39 cellular contexts compared by ENCODE assay signal in the genomic region with DNA sequence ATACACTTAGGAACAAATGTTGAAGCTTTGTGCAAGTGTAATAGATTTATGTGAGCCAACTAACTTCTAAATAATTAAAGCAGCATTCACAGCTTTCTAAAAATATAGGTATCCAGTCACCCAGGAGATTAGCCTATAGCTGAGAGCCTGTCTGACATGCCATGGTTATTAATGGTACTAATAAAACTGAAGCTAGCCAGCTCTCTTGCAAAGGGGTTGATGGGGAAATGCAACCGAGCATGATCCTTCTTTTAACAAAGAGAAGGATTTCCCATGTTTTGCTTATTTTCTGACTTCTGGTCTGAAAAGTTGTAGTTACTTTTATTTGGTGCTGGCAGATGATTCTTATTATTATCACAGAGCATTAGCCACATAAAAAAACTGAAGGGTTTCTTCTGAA.
"Had no signal": no experiment of that assay in that cellular context is flagged by ENCODE, and none has a peak within 500 bp of the region (broad histone marks: within the 10 kb centered on the region; RNA-seq: fewer than 3 reads in every experiment).

No MANE protein-coding gene starts in this region.

- H3K9me3 Mint-ChIP-seq: activated naive CD4-positive, alpha-beta T cell treated with anti-CD3 and anti-CD28 coated beads, Interleukin-2, amount 50 U/mL, for 24 hours; activated naive CD8-positive, alpha-beta T cell treated with anti-CD3 and anti-CD28 coated beads, Interleukin-2, amount 50 U/mL, for 24 hours; T-helper 1 cell treated with Interleukin-12 subunit alpha and Interleukin-12 subunit beta and Interleukin-4 antibody, amounts not matched to agents 30 μg/mL and 1 μg/mL, for 36 hours had no signal

- H3K27me3 ChIP-seq: cardiac muscle cell had no signal

- H3K4me3 Mint-ChIP-seq: activated CD4-positive, alpha-beta memory T cell treated with anti-CD3 and anti-CD28 coated beads, Interleukin-2, amount 10 ng/mL, durations not matched to agents 7 days and 5 days; activated CD4-positive, alpha-beta T cell treated with anti-CD3 and anti-CD28 coated beads for 36 hours; activated CD4-positive, alpha-beta T cell treated with anti-CD3 and anti-CD28 coated beads, Interleukin-2, amount 10 ng/mL, durations not matched to agents 7 days and 5 days; activated CD8-positive, alpha-beta memory T cell treated with anti-CD3 and anti-CD28 coated beads, Interleukin-2, amount 10 ng/mL, durations not matched to agents 7 days and 5 days; activated CD8-positive, alpha-beta T cell treated with anti-CD3 and anti-CD28 coated beads, Interleukin-2, amount 10 ng/mL, durations not matched to agents 7 days and 5 days; activated naive CD4-positive, alpha-beta T cell treated with anti-CD3 and anti-CD28 coated beads, Interleukin-2, amount 10 ng/mL, durations not matched to agents 7 days and 5 days; activated naive CD4-positive, alpha-beta T cell treated with anti-CD3 and anti-CD28 coated beads, Interleukin-2, amount 50 U/mL, for 24 hours; activated naive CD8-positive, alpha-beta T cell; activated naive CD8-positive, alpha-beta T cell treated with anti-CD3 and anti-CD28 coated beads, Interleukin-2, amount 10 ng/mL, durations not matched to agents 7 days and 5 days; activated naive CD8-positive, alpha-beta T cell treated with anti-CD3 and anti-CD28 coated beads, Interleukin-2, amount 50 U/mL, for 24 hours; activated T-cell treated with anti-CD3 and anti-CD28 coated beads, Interleukin-2, amount 50 U/mL, for 24 hours; brain; central memory CD8-positive, alpha-beta T cell; T-helper 1 cell treated with Interleukin-12 subunit alpha and Interleukin-12 subunit beta and Interleukin-4 antibody, amounts not matched to agents 30 μg/mL and 1 μg/mL, for 36 hours; T-helper 2 cell treated with Interferon-gamma antibody and Interleukin-4, amounts not matched to agents 5 μg/mL and 100 μg/mL, for 36 hours; WTC11 had no signal

- ATAC-seq: activated CD4-positive, alpha-beta T cell treated with anti-CD3 and anti-CD28 coated beads for 36 hours; activated CD4-positive, CD25-positive, alpha-beta regulatory T cell treated with anti-CD3 and anti-CD28 coated beads, Interleukin-2, amount 50 U/mL, for 24 hours; activated CD8-positive, alpha-beta memory T cell treated with anti-CD3 and anti-CD28 coated beads, Interleukin-2, amount 10 ng/mL, durations not matched to agents 7 days and 5 days; activated CD8-positive, alpha-beta T cell treated with anti-CD3 and anti-CD28 coated beads, Interleukin-2, amount 10 ng/mL, durations not matched to agents 7 days and 5 days; activated naive CD8-positive, alpha-beta T cell treated with anti-CD3 and anti-CD28 coated beads, Interleukin-2, amount 50 U/mL, for 24 hours; WTC11 had no signal

- H3K4me3 ChIP-seq: cardiac muscle cell had no signal

- H3K27ac ChIP-seq: cardiac muscle cell, VCaP had no signal

- H3K36me3 Mint-ChIP-seq: activated CD8-positive, alpha-beta memory T cell treated with anti-CD3 and anti-CD28 coated beads, Interleukin-2, amount 10 ng/mL, durations not matched to agents 7 days and 5 days; activated naive CD4-positive, alpha-beta T cell treated with anti-CD3 and anti-CD28 coated beads, Interleukin-2, amount 10 ng/mL, durations not matched to agents 7 days and 5 days; activated naive CD4-positive, alpha-beta T cell treated with anti-CD3 and anti-CD28 coated beads, Interleukin-2, amount 50 U/mL, for 24 hours; activated naive CD8-positive, alpha-beta T cell; activated naive CD8-positive, alpha-beta T cell treated with anti-CD3 and anti-CD28 coated beads, Interleukin-2, amount 10 ng/mL, durations not matched to agents 7 days and 5 days; brain; WTC11 had no signal

- H3K27me3 Mint-ChIP-seq: activated CD4-positive, alpha-beta memory T cell treated with anti-CD3 and anti-CD28 coated beads, Interleukin-2, amount 10 ng/mL, durations not matched to agents 7 days and 5 days; activated CD4-positive, alpha-beta T cell treated with anti-CD3 and anti-CD28 coated beads for 36 hours; activated CD4-positive, alpha-beta T cell treated with anti-CD3 and anti-CD28 coated beads, Interleukin-2, amount 10 ng/mL, durations not matched to agents 7 days and 5 days; activated CD8-positive, alpha-beta memory T cell treated with anti-CD3 and anti-CD28 coated beads, Interleukin-2, amount 10 ng/mL, durations not matched to agents 7 days and 5 days; activated naive CD4-positive, alpha-beta T cell treated with anti-CD3 and anti-CD28 coated beads, Interleukin-2, amount 10 ng/mL, durations not matched to agents 7 days and 5 days; activated naive CD4-positive, alpha-beta T cell treated with anti-CD3 and anti-CD28 coated beads, Interleukin-2, amount 50 U/mL, for 24 hours; activated naive CD8-positive, alpha-beta T cell; activated naive CD8-positive, alpha-beta T cell treated with anti-CD3 and anti-CD28 coated beads, Interleukin-2, amount 10 ng/mL, durations not matched to agents 7 days and 5 days; activated T-cell treated with anti-CD3 and anti-CD28 coated beads, Interleukin-2, amount 50 U/mL, for 24 hours; brain; central memory CD8-positive, alpha-beta T cell had no signal

- H3K36me3 ChIP-seq: cardiac muscle cell had no signal

- DNase-seq: activated CD4-positive, alpha-beta memory T cell treated with anti-CD3 and anti-CD28 coated beads, Interleukin-2, amount 10 ng/mL, durations not matched to agents 7 days and 5 days; activated CD4-positive, alpha-beta T cell treated with anti-CD3 and anti-CD28 coated beads for 1 hour; activated CD4-positive, alpha-beta T cell treated with anti-CD3 and anti-CD28 coated beads for 36 hours; activated CD4-positive, alpha-beta T cell treated with anti-CD3 and anti-CD28 coated beads for 48 hours; activated CD4-positive, alpha-beta T cell treated with anti-CD3 and anti-CD28 coated beads, Interleukin-2, amount 10 ng/mL, durations not matched to agents 7 days and 5 days; activated CD4-positive, alpha-beta T cell treated with anti-CD3 and anti-CD28 coated beads, Interleukin-2, amount 50 U/mL, for 48 hours; activated CD4-positive, CD25-positive, alpha-beta regulatory T cell; activated CD8-positive, alpha-beta memory T cell treated with anti-CD3 and anti-CD28 coated beads for 24 hours; activated CD8-positive, alpha-beta memory T cell treated with anti-CD3 and anti-CD28 coated beads, Interleukin-2, amount 10 ng/mL, durations not matched to agents 7 days and 5 days; activated CD8-positive, alpha-beta memory T cell treated with anti-CD3 and anti-CD28 coated beads, Interleukin-2, amount 50 U/mL, for 48 hours; activated CD8-positive, alpha-beta T cell treated with anti-CD3 and anti-CD28 coated beads, Interleukin-2, amount 10 ng/mL, durations not matched to agents 7 days and 5 days; activated effector memory CD4-positive, alpha-beta T cell treated with Interleukin-2 at 50 U/mL for 16 hours; activated gamma-delta T cell; activated naive CD4-positive, alpha-beta T cell treated with anti-CD3 and anti-CD28 coated beads, Interleukin-2, amount 10 ng/mL, durations not matched to agents 7 days and 5 days; activated naive CD4-positive, alpha-beta T cell treated with Interleukin-2 at 50 U/mL for 16 hours; activated naive CD8-positive, alpha-beta T cell treated with anti-CD3 and anti-CD28 coated beads, Interleukin-2, amount 10 ng/mL, durations not matched to agents 7 days and 5 days; activated naive CD8-positive, alpha-beta T cell treated with anti-CD3 and anti-CD28 coated beads, Interleukin-2, amount 50 U/mL, for 24 hours; activated T-cell treated with anti-CD3 and anti-CD28 coated beads, Interleukin-2, amount 50 U/mL, for 24 hours; activated T-cell treated with anti-CD3 and anti-CD28 coated beads, Interleukin-2, amount 50 U/mL, for 48 hours; amniotic stem cell; aorta; caudate nucleus; SW 1271; T-helper 1 cell; T-helper 2 cell; T-helper 9 cell had no signal

- FAIRE-seq: bronchial epithelial cell, TTC549 had no signal

- H3K27ac Mint-ChIP-seq: activated CD4-positive, alpha-beta memory T cell treated with anti-CD3 and anti-CD28 coated beads, Interleukin-2, amount 10 ng/mL, durations not matched to agents 7 days and 5 days; activated CD4-positive, alpha-beta T cell treated with anti-CD3 and anti-CD28 coated beads for 36 hours; activated CD4-positive, alpha-beta T cell treated with anti-CD3 and anti-CD28 coated beads, Interleukin-2, amount 10 ng/mL, durations not matched to agents 7 days and 5 days; activated CD8-positive, alpha-beta memory T cell treated with anti-CD3 and anti-CD28 coated beads, Interleukin-2, amount 10 ng/mL, durations not matched to agents 7 days and 5 days; activated CD8-positive, alpha-beta T cell treated with anti-CD3 and anti-CD28 coated beads, Interleukin-2, amount 10 ng/mL, durations not matched to agents 7 days and 5 days; activated naive CD4-positive, alpha-beta T cell treated with anti-CD3 and anti-CD28 coated beads, Interleukin-2, amount 10 ng/mL, durations not matched to agents 7 days and 5 days; activated naive CD4-positive, alpha-beta T cell treated with anti-CD3 and anti-CD28 coated beads, Interleukin-2, amount 50 U/mL, for 24 hours; activated naive CD8-positive, alpha-beta T cell; activated naive CD8-positive, alpha-beta T cell treated with anti-CD3 and anti-CD28 coated beads, Interleukin-2, amount 10 ng/mL, durations not matched to agents 7 days and 5 days; activated naive CD8-positive, alpha-beta T cell treated with anti-CD3 and anti-CD28 coated beads, Interleukin-2, amount 50 U/mL, for 24 hours; activated T-cell treated with anti-CD3 and anti-CD28 coated beads, Interleukin-2, amount 50 U/mL, for 24 hours; activated T-helper 2 cell treated with anti-CD3 and anti-CD28 coated beads, Interferon-gamma antibody, Interleukin-2, Interleukin-4, amounts not matched to agents 10 μg/mL and 5 μg/mL and 100 μg/mL, durations not matched to agents 14 hours and 24 hours and 36 hours; brain; T-helper 1 cell treated with Interleukin-12 subunit alpha and Interleukin-12 subunit beta and Interleukin-4 antibody, amounts not matched to agents 30 μg/mL and 1 μg/mL, for 36 hours; T-helper 2 cell treated with Interferon-gamma antibody and Interleukin-4, amounts not matched to agents 5 μg/mL and 100 μg/mL, for 36 hours; WTC11 had no signal

- H3K4me1 Mint-ChIP-seq: activated CD4-positive, alpha-beta memory T cell treated with anti-CD3 and anti-CD28 coated beads, Interleukin-2, amount 10 ng/mL, durations not matched to agents 7 days and 5 days; activated CD4-positive, alpha-beta T cell treated with anti-CD3 and anti-CD28 coated beads for 36 hours; activated CD4-positive, alpha-beta T cell treated with anti-CD3 and anti-CD28 coated beads, Interleukin-2, amount 10 ng/mL, durations not matched to agents 7 days and 5 days; activated CD8-positive, alpha-beta memory T cell treated with anti-CD3 and anti-CD28 coated beads, Interleukin-2, amount 10 ng/mL, durations not matched to agents 7 days and 5 days; activated naive CD4-positive, alpha-beta T cell treated with anti-CD3 and anti-CD28 coated beads, Interleukin-2, amount 10 ng/mL, durations not matched to agents 7 days and 5 days; activated naive CD4-positive, alpha-beta T cell treated with anti-CD3 and anti-CD28 coated beads, Interleukin-2, amount 50 U/mL, for 24 hours; activated naive CD8-positive, alpha-beta T cell treated with anti-CD3 and anti-CD28 coated beads, Interleukin-2, amount 10 ng/mL, durations not matched to agents 7 days and 5 days; activated naive CD8-positive, alpha-beta T cell treated with anti-CD3 and anti-CD28 coated beads, Interleukin-2, amount 50 U/mL, for 24 hours; brain; central memory CD8-positive, alpha-beta T cell; WTC11 had no signal
